ENCODE assay signal across 8 cellular contexts in the genomic region with DNA sequence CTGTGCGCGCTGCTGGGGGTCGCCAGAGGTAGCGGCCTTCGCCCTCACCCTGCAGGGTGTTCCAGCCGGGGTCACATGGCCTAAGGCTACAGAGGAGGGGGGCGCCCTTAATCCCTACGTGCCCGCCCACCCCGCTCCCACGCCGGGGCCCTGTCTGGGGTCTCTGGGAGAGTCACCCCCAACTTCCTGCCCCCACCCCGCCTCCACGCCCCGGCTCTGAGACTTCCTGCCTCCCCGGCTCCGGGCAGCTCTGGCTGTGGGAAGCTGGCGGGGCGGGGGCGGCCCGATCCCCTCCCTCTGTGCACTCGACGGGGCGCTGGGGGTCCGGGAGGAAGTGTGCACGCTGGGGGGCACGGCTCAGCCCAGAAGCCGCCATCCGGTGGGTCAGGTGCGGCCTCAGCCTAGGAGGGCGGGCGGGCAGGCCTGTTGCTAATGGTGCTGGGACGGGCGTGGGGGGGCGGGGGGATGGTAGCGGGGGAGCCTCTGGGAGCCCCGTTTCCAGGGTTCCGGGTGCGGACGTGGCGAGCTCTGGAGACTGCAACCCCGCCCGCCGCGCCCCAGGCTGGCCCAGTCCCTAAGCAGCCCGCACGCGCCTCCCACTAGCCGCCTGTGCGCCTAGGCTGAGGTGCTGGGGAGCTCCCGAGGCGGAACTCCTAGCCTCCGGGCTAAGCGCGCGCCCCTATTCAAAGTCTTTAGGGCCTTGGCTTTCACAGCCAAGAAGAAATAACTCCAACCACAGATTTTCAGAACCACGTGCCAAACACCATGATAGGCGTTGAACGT.
DNase-seq lines count a peak whose midpoint lies in the region; ATAC-seq, FAIRE-seq and TF ChIP-seq lines count a peak whose summit lies in the region.

No MANE protein-coding gene starts in this region.

- H3K36me3 ChIP-seq in GM12878 (ENCODE audit: control insufficient read depth in 2 of 2, insufficient read depth in 2 of 2, low read length in 1 of 2) = no peaks in the 10 kb centered on the region
- H3K36me3 ChIP-seq in kidney (ENCODE audit: control insufficient read depth in 1 of 2, insufficient read depth in 2 of 2, low read length in 2 of 2) = no peaks in the 10 kb centered on the region
- no peaks in the 10 kb centered on the region for H3K36me3 ChIP-seq in subcutaneous abdominal adipose tissue (ENCODE audit: control insufficient read depth in 5 of 5, insufficient read depth in 5 of 5, low read length in 5 of 5)

- peak overlapping the region; percentile 97 for H3K4me2 ChIP-seq in GM12878 (ENCODE audit: control insufficient read depth, insufficient read depth)

- H3K27me3 ChIP-seq in GM12878 (replicated peaks in 1 of 2; ENCODE audit: control insufficient read depth in 2 of 2, insufficient read depth in 2 of 2, low read length in 1 of 2) (peaks cover 6% of the 10 kb centered on the region in 2 experiments; a peak in 3 of 4 replicates), subcutaneous abdominal adipose tissue (ENCODE audit: control insufficient read depth in 5 of 5, insufficient read depth in 4 of 5, low read length in 5 of 5) (peaks cover 0 to 4% (median 0%) of the 10 kb centered on the region in 5 donors)

- TF ChIP-seq CTCF in GM12878 (IDR thresholded peaks at IDR 0.05 in 2 of 3, conservative IDR thresholded peaks at IDR 0.05 in 1 of 3; ENCODE audit: control insufficient read depth in 2 of 3, extremely low read depth in 1 of 3, insufficient read depth in 1 of 3, low read depth in 3 of 3, low read length in 3 of 3) = no peak
- no peak for TF ChIP-seq CTCF in kidney (IDR thresholded peaks at IDR 0.05; ENCODE audit: borderline replicate concordance, extremely low read depth, insufficient read depth)
- no peak for TF ChIP-seq CTCF in foreskin fibroblast (IDR thresholded peaks at IDR 0.05; ENCODE audit: low read depth, low read length)

- TF ChIP-seq POLR2A in GM12878 (IDR thresholded peaks at IDR 0.05; ENCODE audit: low read depth, low read length) = no peak

- no peak overlapping the region; the same call in 1 of the 2 replicates for H3K27ac ChIP-seq in GM12878 (ENCODE audit: control insufficient read depth, insufficient read depth)
- H3K27ac ChIP-seq in kidney (ENCODE audit: low read depth in 2 of 2, low read length in 2 of 2) = peak overlapping the region; percentile 75 to 77
- H3K27ac ChIP-seq in subcutaneous abdominal adipose tissue (ENCODE audit: low read depth, low read length) = no peak overlapping the region

- in situ Hi-C loops in GM12878 (cut with MboI) = no loop called here

- intact Hi-C loops in GM12878 (cut with micrococcal nuclease; ENCODE audit: unreplicated experiment) (loop anchor here (5.0 kb wide), 1 partner anchor 38 kb away; no protein-coding TSS in a partner anchor), kidney (cut with DNase I) (no loop called here)

- SMC1A ChIA-PET in GM12878 (lab: Charles Lee; ENCODE audit: uncharacterized antibody, unreplicated experiment) = interaction anchor here (0.6 to 7.5 kb wide), 18 partner anchors 9 to 135 kb away, joined by 3 to 49 read pairs (median 4); no protein-coding TSS in a partner anchor

- H3K4me3 ChIP-seq in GM12878 (peak overlapping the region; percentile 75; the same call in 1 of the 2 replicates), kidney (ENCODE audit: low read length in 2 of 2) (peak overlapping the region in 1 of 2 donors; percentile 13), subcutaneous abdominal adipose tissue (ENCODE audit: low read depth in 1 of 5, low read length in 5 of 5) (peak overlapping the region in 4 of 5 donors; percentile 36 to 65 (median 43)), foreskin fibroblast (ENCODE audit: low read depth in 1 of 2, low read length in 2 of 2) (no peak overlapping the region)

- no peaks in the 10 kb centered on the region for H3K79me2 ChIP-seq in GM12878 (ENCODE audit: control insufficient read depth, insufficient read depth, low read length)

- BruUV-seq in GM12878 (replicated peaks; lab: Mats Ljungman, UMichigan) = no TSS peak

- POLR2A ChIA-PET in GM12878 (lab: Charles Lee) = interaction anchor here (0.6 to 2.7 kb wide), 12 partner anchors 8 to 538 kb away, joined by 3 to 15 read pairs (median 4); a partner anchor contains a TSS

- H4K20me1 ChIP-seq in GM12878 (ENCODE audit: control insufficient read depth, insufficient read depth) = no peaks in the 10 kb centered on the region

- RAD21 ChIA-PET in GM12878 (lab: Charles Lee; ENCODE audit: unreplicated experiment) = interaction anchor here (0.7 to 5.0 kb wide), 14 partner anchors 9 to 78 kb away, joined by 3 to 78 read pairs (median 10); a partner anchor contains a TSS

- no peak for TF ChIP-seq EP300 in GM12878 (IDR thresholded peaks at IDR 0.05; ENCODE audit: borderline replicate concordance in 1 of 2, control insufficient read depth in 1 of 2, low read depth in 2 of 2, low read length in 2 of 2)

- H3K4me1 ChIP-seq in GM12878 (ENCODE audit: control insufficient read depth, insufficient read depth, low read length) (peaks cover 21% of the 10 kb centered on the region), kidney (ENCODE audit: control insufficient read depth in 1 of 2, insufficient read depth in 1 of 2, low read depth in 1 of 2, low read length in 2 of 2) (peaks cover 9 to 19% of the 10 kb centered on the region in 2 donors), subcutaneous abdominal adipose tissue (ENCODE audit: control insufficient read depth in 5 of 5, insufficient read depth in 5 of 5, low read length in 5 of 5) (peaks cover 7 to 36% (median 32%) of the 10 kb centered on the region in 5 donors)

- CTCF ChIA-PET in GM12878 (lab: Yijun Ruan, JAX) = interaction anchor here (0.6 to 5.8 kb wide), 13 partner anchors 9 to 1252 kb away, joined by 3 to 82 read pairs (median 12); no protein-coding TSS in a partner anchor

- H2AFZ ChIP-seq in GM12878 (ENCODE audit: control insufficient read depth, low read depth, low read length) = peak overlapping the region; percentile 51

- peak in 5 of 6 experiments; percentile 22 to 50 (median 35) for DNase-seq in stimulated activated naive CD4-positive, alpha-beta T cell (lab: John Stamatoyannopoulos, UW)
- DNase-seq in stimulated activated naive CD4-positive, alpha-beta T cell treated with Interleukin-2 at 50 U/mL for 16 hours (lab: John Stamatoyannopoulos, UW) = no peak
- no peak for DNase-seq in GM12878 (ENCODE audit: low read depth, low spot score)
- peak; percentile 87 for DNase-seq in kidney
- no peak for DNase-seq in foreskin fibroblast
- no peak for DNase-seq in NCI-H1436 (lab: John Stamatoyannopoulos, UW)
- DNase-seq in NCI-H1694 (lab: John Stamatoyannopoulos, UW) = no peak

- FAIRE-seq in GM12878 (lab: Jason Lieb, UNC) (no peak), kidney (lab: Jason Lieb, UNC) (no peak)

- peak; percentile 41 for ATAC-seq in GM12878

- peak overlapping the region; percentile 27; the same call in 1 of the 2 replicates for H3K9ac ChIP-seq in GM12878 (ENCODE audit: control insufficient read depth, insufficient read depth, low read length)
- H3K9ac ChIP-seq in kidney (ENCODE audit: low read length in 2 of 2) = no peak overlapping the region
- H3K9ac ChIP-seq in subcutaneous abdominal adipose tissue (ENCODE audit: low read length in 5 of 5) = peak overlapping the region in 1 of 5 donors; percentile 25

- no peak for TF ChIP-seq RAD21 in GM12878 (IDR thresholded peaks at IDR 0.05; ENCODE audit: insufficient read depth, low read depth, low read length)

- H3K9me3 ChIP-seq in GM12878 (replicated peaks; ENCODE audit: control insufficient read depth, insufficient read depth, low read length) (no peaks in the 10 kb centered on the region; the same call in 2 of the 3 replicates), kidney (ENCODE audit: control insufficient read depth in 1 of 2, low read length in 2 of 2) (no peaks in the 10 kb centered on the region), subcutaneous abdominal adipose tissue (ENCODE audit: control insufficient read depth in 5 of 5, low read length in 5 of 5) (no peaks in the 10 kb centered on the region)

- 14% methylated on average over 29 of the region's 59 CpGs for WGBS in GM12878 (ENCODE audit: insufficient coverage, insufficient replicate concordance, low lambda C conversion rate, missing lambda C conversion rate)

TF ChIP-seq in GM12878, 131 proteins besides CTCF, POLR2A, EP300 and RAD21 (continues in another document):
- TF ChIP-seq, protein P1, sequence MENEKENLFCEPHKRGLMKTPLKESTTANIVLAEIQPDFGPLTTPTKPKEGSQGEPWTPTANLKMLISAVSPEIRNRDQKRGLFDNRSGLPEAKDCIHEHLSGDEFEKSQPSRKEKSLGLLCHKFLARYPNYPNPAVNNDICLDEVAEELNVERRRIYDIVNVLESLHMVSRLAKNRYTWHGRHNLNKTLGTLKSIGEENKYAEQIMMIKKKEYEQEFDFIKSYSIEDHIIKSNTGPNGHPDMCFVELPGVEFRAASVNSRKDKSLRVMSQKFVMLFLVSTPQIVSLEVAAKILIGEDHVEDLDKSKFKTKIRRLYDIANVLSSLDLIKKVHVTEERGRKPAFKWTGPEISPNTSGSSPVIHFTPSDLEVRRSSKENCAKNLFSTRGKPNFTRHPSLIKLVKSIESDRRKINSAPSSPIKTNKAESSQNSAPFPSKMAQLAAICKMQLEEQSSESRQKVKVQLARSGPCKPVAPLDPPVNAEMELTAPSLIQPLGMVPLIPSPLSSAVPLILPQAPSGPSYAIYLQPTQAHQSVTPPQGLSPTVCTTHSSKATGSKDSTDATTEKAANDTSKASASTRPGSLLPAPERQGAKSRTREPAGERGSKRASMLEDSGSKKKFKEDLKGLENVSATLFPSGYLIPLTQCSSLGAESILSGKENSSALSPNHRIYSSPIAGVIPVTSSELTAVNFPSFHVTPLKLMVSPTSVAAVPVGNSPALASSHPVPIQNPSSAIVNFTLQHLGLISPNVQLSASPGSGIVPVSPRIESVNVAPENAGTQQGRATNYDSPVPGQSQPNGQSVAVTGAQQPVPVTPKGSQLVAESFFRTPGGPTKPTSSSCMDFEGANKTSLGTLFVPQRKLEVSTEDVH (IDR thresholded peaks at IDR 0.05; ENCODE audit: low read depth, partially characterized antibody) = no peak
- TF ChIP-seq PAX8 (IDR thresholded peaks at IDR 0.05) (no peak), GATAD2B (conservative IDR thresholded peaks at IDR 0.05; ENCODE audit: low read depth) (0 out of 2 replicates have a peak, but pooled peaks have one; percentile 2), BHLHE40 (IDR thresholded peaks at IDR 0.05; ENCODE audit: borderline replicate concordance in 1 of 2, low read depth in 2 of 2, low read length in 1 of 2) (peak in 1 of 2 experiments; percentile 2; a peak in 1 of 4 replicates), NR2F1 (conservative IDR thresholded peaks at IDR 0.05) (0 out of 2 replicates have a peak, but pooled peaks have one; percentile 8)

Comparison
In these comparisons a context has a peak if more than half of its experiments do, and no peak if none do; other contexts are left out.
1. DNase-seq: peak in stimulated activated naive CD4-positive, alpha-beta T cell (5 of 6) and kidney (single experiment); none in stimulated activated naive CD4-positive, alpha-beta T cell treated with Interleukin-2 at 50 U/mL for 16 hours (single experiment), GM12878 (single experiment), foreskin fibroblast (0 of 2), NCI-H1436 (single experiment) and NCI-H1694 (single experiment).
2. H3K27ac ChIP-seq: peak in kidney (2 of 2); none in GM12878 (single experiment) and subcutaneous abdominal adipose tissue (single experiment).
3. H3K4me3 ChIP-seq: peak in GM12878 (single experiment) and subcutaneous abdominal adipose tissue (4 of 5); none in foreskin fibroblast (0 of 2).